Comparison of ENCODE assay signal across 15 cellular contexts in genomic region chr13:109751477-109751876, GRCh38. TPM values are rescaled to one million over a fixed set of nuclear protein-coding genes. Genes with fewer than 3 reads are reported as not detected.
DNase-seq lines count a peak whose midpoint lies in the region; ATAC-seq and TF ChIP-seq lines count a peak whose summit lies in the region.
"Had no signal": no experiment of that assay in that cellular context is flagged by ENCODE, and none has a peak within 500 bp of the region (broad histone marks: within the 10 kb centered on the region; RNA-seq: fewer than 3 reads in every experiment).

No MANE protein-coding gene starts in this region.

- H3K36me3 ChIP-seq in SK-N-MC (ENCODE audit: insufficient read depth, low read length) (peaks cover 49% of the 10 kb centered on the region), WERI-Rb-1 (peaks cover 22% of the 10 kb centered on the region)

- no peak overlapping the region for H3K4me3 Mint-ChIP-seq in CD4-positive, alpha-beta T cell
- H3K4me3 Mint-ChIP-seq in progenitor cell of endocrine pancreas (ENCODE audit: low read depth), result no peak overlapping the region
- H3K4me3 Mint-ChIP-seq: CD8-positive, alpha-beta T cell; IgD-negative memory B cell had no signal

- peak; percentile 29 for ATAC-seq in left ventricle myocardium superior
- ATAC-seq in Right ventricle myocardium superior (ENCODE audit: poor library complexity), result no peak
- ATAC-seq in CD4-positive, alpha-beta T cell (ENCODE audit: poor library complexity), result no peak
- ATAC-seq in HG03521 (IDR thresholded peaks at IDR 0.05; ENCODE audit: unreplicated experiment), result no peak
- ATAC-seq in HG03045 (IDR thresholded peaks at IDR 0.05; ENCODE audit: unreplicated experiment), result no peak
- ATAC-seq: CD8-positive, alpha-beta T cell had no signal

- intact Hi-C loops in left ventricle myocardium superior (cut with micrococcal nuclease), result no loop called here
- intact Hi-C loops in Right ventricle myocardium superior (cut with DNase I), result no loop called here
- intact Hi-C loops in CD4-positive, alpha-beta T cell (cut with DNase I, micrococcal nuclease), result no loop called here

- H3K27ac Mint-ChIP-seq in CD4-positive, alpha-beta T cell, result peak overlapping the region; percentile 67
- H3K27ac Mint-ChIP-seq in progenitor cell of endocrine pancreas, result peak overlapping the region; percentile 70
- H3K27ac Mint-ChIP-seq: CD8-positive, alpha-beta T cell; IgD-negative memory B cell had no signal

- no peaks in the 10 kb centered on the region for H3K9me3 Mint-ChIP-seq in CD4-positive, alpha-beta T cell
- no peaks in the 10 kb centered on the region for H3K9me3 Mint-ChIP-seq in progenitor cell of endocrine pancreas (ENCODE audit: low read depth)
- H3K9me3 Mint-ChIP-seq: CD8-positive, alpha-beta T cell; IgD-negative memory B cell had no signal

- H3K27me3 Mint-ChIP-seq in CD4-positive, alpha-beta T cell, result no peaks in the 10 kb centered on the region
- H3K27me3 Mint-ChIP-seq in progenitor cell of endocrine pancreas, result peaks cover 3% of the 10 kb centered on the region
- H3K27me3 Mint-ChIP-seq: IgD-negative memory B cell had no signal

- TF ChIP-seq CTCF in CD4-positive, alpha-beta T cell (IDR thresholded peaks at IDR 0.05), result no peak
- TF ChIP-seq CTCF in progenitor cell of endocrine pancreas (IDR thresholded peaks at IDR 0.05; ENCODE audit: unreplicated experiment) (no peak), WERI-Rb-1 (IDR thresholded peaks at IDR 0.05; ENCODE audit: low read depth, low read length) (no peak)

- CTCF ChIA-PET in CD4-positive, alpha-beta T cell (lab: Charles Lee), result no interaction called here

- H3K27ac ChIP-seq in CD4-positive, alpha-beta T cell (ENCODE audit: low read depth, low read length), result no peak overlapping the region
- H3K27ac ChIP-seq in SK-N-MC, result peak overlapping the region; percentile 83
- no peak overlapping the region for H3K27ac ChIP-seq in WERI-Rb-1
- H3K27ac ChIP-seq: C4-2B, GM23248 had no signal

- POLR2A ChIA-PET in CD4-positive, alpha-beta T cell (lab: Charles Lee), result no interaction called here

- H3K9ac ChIP-seq in SK-N-MC (ENCODE audit: insufficient read length), result no peak overlapping the region
- H3K9ac ChIP-seq: GM23248 had no signal

- H3K36me3 Mint-ChIP-seq in CD4-positive, alpha-beta T cell (ENCODE audit: low read depth), result peaks cover 43% of the 10 kb centered on the region
- H3K36me3 Mint-ChIP-seq in progenitor cell of endocrine pancreas (ENCODE audit: insufficient read depth), result peaks cover 13% of the 10 kb centered on the region

- no peaks in the 10 kb centered on the region for H3K27me3 ChIP-seq in CD4-positive, alpha-beta T cell (ENCODE audit: control insufficient read depth, insufficient read depth, low read length)
- H3K27me3 ChIP-seq in WERI-Rb-1 (ENCODE audit: insufficient read depth, low read depth, severe bottlenecking), result no peaks in the 10 kb centered on the region

- H3K9me3 ChIP-seq in CD4-positive, alpha-beta T cell (ENCODE audit: control insufficient read depth, low read length), result no peaks in the 10 kb centered on the region
- no peaks in the 10 kb centered on the region for H3K9me3 ChIP-seq in SK-N-MC (ENCODE audit: low read depth, low read length)
- no peaks in the 10 kb centered on the region for H3K9me3 ChIP-seq in WERI-Rb-1 (ENCODE audit: severe bottlenecking)

- no peak overlapping the region for H3K4me3 ChIP-seq in SK-N-MC
- no peak overlapping the region for H3K4me3 ChIP-seq in WERI-Rb-1 (ENCODE audit: low read depth, low read length)
- H3K4me3 ChIP-seq: GM23248 had no signal

- DNase-seq in left ventricle myocardium superior (no peak), Right ventricle myocardium superior (no peak), SK-N-MC (ENCODE audit: low read depth, low spot score) (no peak), progenitor cell of endocrine pancreas (ENCODE audit: low spot score, unreplicated experiment) (no peak), WERI-Rb-1 (no peak)
- no peak for DNase-seq in CD4-positive, alpha-beta T cell
- DNase-seq: ACHN; CD8-positive, alpha-beta T cell; COR-L47; DMS153; GM23248 had no signal

- H3K4me1 Mint-ChIP-seq in CD4-positive, alpha-beta T cell (ENCODE audit: low read depth), result peaks cover under 1% of the 10 kb centered on the region
- no peaks in the 10 kb centered on the region for H3K4me1 Mint-ChIP-seq in progenitor cell of endocrine pancreas (ENCODE audit: low read depth)
- H3K4me1 Mint-ChIP-seq: IgD-negative memory B cell had no signal

RNA-seq across cellular contexts. Expression of gene IRS2, which starts 34.9 kb away (rescaled TPM):
- total RNA-seq in left ventricle myocardium superior (11.3 TPM), Right ventricle myocardium superior (12.1 TPM), progenitor cell of endocrine pancreas (11.9 and 12.5 TPM in 2 replicates)
- total RNA-seq in CD4-positive, alpha-beta T cell, result 100 to 1,000 TPM; 188 to 193 TPM

Comparison
In these comparisons a context has a peak if more than half of its experiments do, and no peak if none do; other contexts are left out.
1. RNA of gene IRS2, which starts 34.9 kb away (total RNA-seq): 188 to 193 TPM in CD4-positive, alpha-beta T cell; 12.1 TPM in Right ventricle myocardium superior (single experiment), 11.9 to 12.5 TPM in progenitor cell of endocrine pancreas and 11.3 TPM in left ventricle myocardium superior (single experiment); every median in the first group is over 10 times any median in the second.